Comparison of ENCODE assay signal across 12 cellular contexts in the genomic region with DNA sequence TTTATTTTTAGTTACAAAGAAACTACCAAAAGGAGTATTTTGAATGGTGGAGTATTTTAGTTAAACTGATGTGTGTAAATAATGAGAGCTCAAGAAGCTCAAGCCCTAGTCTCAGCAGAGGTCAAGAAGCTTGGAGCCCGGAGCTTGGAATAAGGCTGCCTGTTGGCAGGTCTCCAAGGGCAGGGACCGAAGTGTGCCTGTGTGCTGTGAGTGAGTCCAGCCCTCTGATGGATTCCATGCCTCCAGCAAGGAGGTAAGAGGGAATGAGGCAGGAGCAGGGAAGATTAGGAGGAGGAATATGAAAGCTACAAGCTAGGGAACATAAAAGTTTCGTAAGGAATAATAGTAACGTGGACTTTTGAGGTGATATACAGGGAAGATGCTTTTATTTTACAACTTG. TPM values are rescaled to one million over a fixed set of nuclear protein-coding genes. Genes with fewer than 3 reads are reported as not detected.
DNase-seq lines count a peak whose midpoint lies in the region; ATAC-seq and TF ChIP-seq lines count a peak whose summit lies in the region.
"Had no signal": no experiment of that assay in that cellular context is flagged by ENCODE, and none has a peak within 500 bp of the region (broad histone marks: within the 10 kb centered on the region; RNA-seq: fewer than 3 reads in every experiment).

No MANE protein-coding gene starts in this region.

- H3K4me3 ChIP-seq in BE2C (ENCODE audit: low read depth, low read length), result no peak overlapping the region
- H3K4me3 ChIP-seq in PC-3 (ENCODE audit: low read length), result peak overlapping the region; percentile 56
- no peak overlapping the region for H3K4me3 ChIP-seq in foreskin fibroblast (ENCODE audit: low read depth in 1 of 2, low read length in 2 of 2)

- peak overlapping the region; percentile 87 for H3K27ac ChIP-seq in PC-3 (ENCODE audit: low read length)
- no peak overlapping the region for H3K27ac ChIP-seq in foreskin keratinocyte

- POLR2A ChIA-PET in PC-3 (lab: Charles Lee; ENCODE audit: unreplicated experiment), result no interaction called here

- H3K9me3 ChIP-seq in BE2C (no peaks in the 10 kb centered on the region), PC-3 (ENCODE audit: low read length) (no peaks in the 10 kb centered on the region)

- H3K27me3 Mint-ChIP-seq in natural killer cell (ENCODE audit: low read depth in 2 of 2), result no peaks in the 10 kb centered on the region

- BruUV-seq in PC-3 (replicated peaks; lab: Mats Ljungman, UMichigan), result no TSS peak

- H4K20me1 ChIP-seq in PC-3 (ENCODE audit: low read length), result peaks cover 36% of the 10 kb centered on the region

- H3K36me3 ChIP-seq in BE2C (peaks cover 7% of the 10 kb centered on the region), PC-3 (ENCODE audit: low read depth, low read length) (peaks cover 22% of the 10 kb centered on the region)

- CTCF ChIA-PET in PC-3 (lab: Charles Lee), result no interaction called here

- H3K4me2 ChIP-seq in PC-3 (ENCODE audit: low read length), result peak overlapping the region; percentile 98

- TF ChIP-seq CTCF in BE2C (IDR thresholded peaks at IDR 0.05; ENCODE audit: low read depth, low read length) (no peak), PC-3 (conservative IDR thresholded peaks at IDR 0.05; ENCODE audit: low read depth, low read length) (no peak), foreskin fibroblast (IDR thresholded peaks at IDR 0.05; ENCODE audit: low read depth, low read length) (no peak), natural killer cell (IDR thresholded peaks at IDR 0.05) (no peak), foreskin keratinocyte (conservative IDR thresholded peaks at IDR 0.05) (no peak)

- peak; percentile 67 for DNase-seq in BE2C
- DNase-seq in PC-3, result peak; percentile 23
- peak; percentile 36 to 65 for DNase-seq in foreskin fibroblast
- no peak for DNase-seq in natural killer cell
- no peak for DNase-seq in activated naive CD4-positive, alpha-beta T cell treated with anti-CD3 and anti-CD28 coated beads, Interleukin-2, amount 50 U/mL, for 16 hours
- no peak for DNase-seq in foreskin keratinocyte
- DNase-seq: kidney glomerular epithelial cell; NCI-H345; stimulated activated CD4-positive, alpha-beta T cell treated with anti-CD3 and anti-CD28 coated beads, Interleukin-4, amount 100 ng/mL, for 4 hours had no signal

- H3K4me1 ChIP-seq in BE2C, result peaks cover 9% of the 10 kb centered on the region
- peaks cover 34% of the 10 kb centered on the region for H3K4me1 ChIP-seq in PC-3 (ENCODE audit: insufficient read depth, low read length)
- H3K4me1 ChIP-seq in foreskin keratinocyte, result peaks cover 13% of the 10 kb centered on the region

- ATAC-seq in PC-3, result no peak
- no peak for ATAC-seq in natural killer cell
- ATAC-seq in GM21360 (IDR thresholded peaks at IDR 0.05; ENCODE audit: unreplicated experiment), result no peak
- ATAC-seq in HG03175 (IDR thresholded peaks at IDR 0.05; ENCODE audit: unreplicated experiment), result no peak
- no peak for ATAC-seq in foreskin keratinocyte

- intact Hi-C loops in PC-3 (cut with micrococcal nuclease) (no loop called here), natural killer cell (cut with micrococcal nuclease) (no loop called here)

- H3F3A ChIP-seq in PC-3 (ENCODE audit: low read length, unreplicated experiment), result no peaks in the 10 kb centered on the region

- no peaks in the 10 kb centered on the region for H3K27me3 ChIP-seq in BE2C
- H3K27me3 ChIP-seq in PC-3 (ENCODE audit: low read length), result no peaks in the 10 kb centered on the region
- no peaks in the 10 kb centered on the region for H3K27me3 ChIP-seq in foreskin keratinocyte
- H3K27me3 ChIP-seq: brain microvascular endothelial cell had no signal

- H3K79me2 ChIP-seq in PC-3 (ENCODE audit: low read length), result peaks cover 96% of the 10 kb centered on the region

- peak overlapping the region; percentile 28 for H3K9ac ChIP-seq in PC-3 (ENCODE audit: low read length)

- H3K27ac Mint-ChIP-seq in natural killer cell, result peak overlapping the region; percentile 92 to 95

- no peak overlapping the region for H3K4me3 Mint-ChIP-seq in natural killer cell

- peaks cover 10% of the 10 kb centered on the region for H3K36me3 Mint-ChIP-seq in natural killer cell

- H2AFZ ChIP-seq in PC-3 (ENCODE audit: low read length), result no peak overlapping the region

- H3K9me2 ChIP-seq in PC-3 (replicated peaks; ENCODE audit: low read length), result no peaks in the 10 kb centered on the region

- H3K4me1 Mint-ChIP-seq in natural killer cell, result peaks cover 54 to 55% of the 10 kb centered on the region in 2 donors

- no peaks in the 10 kb centered on the region for H3K9me3 Mint-ChIP-seq in natural killer cell

RNA-seq across cellular contexts. Expression of gene SEC23IP, which starts 4.4 kb away (rescaled TPM):
- polyA plus RNA-seq in BE2C (2012; ENCODE audit: insufficient read depth, insufficient read length, low read depth), result 72.3 TPM
- total RNA-seq in PC-3 (2014; rRNA removed) (39.3 and 42.7 TPM in 2 replicates), natural killer cell (10 to 100 TPM; 45.1 to 54.5 (median 49.4) TPM), foreskin keratinocyte (33.4 and 35.8 TPM in 2 replicates)
- polyA plus RNA-seq in foreskin keratinocyte, result 11.0 and 11.8 TPM in 2 replicates

RNA-seq across cellular contexts. Expression of gene MCMBP, which starts 24.3 kb away (rescaled TPM):
- polyA plus RNA-seq in BE2C (2012; ENCODE audit: insufficient read depth, insufficient read length, low read depth), result 39.7 TPM
- total RNA-seq in PC-3 (2014; rRNA removed), result 34.7 and 36.1 TPM in 2 replicates
- 10 to 100 TPM; 26.4 to 39.2 (median 28.6) TPM for total RNA-seq in natural killer cell
- total RNA-seq in foreskin keratinocyte, result 78.7 and 86.0 TPM in 2 replicates
- polyA plus RNA-seq in foreskin keratinocyte, result 36.0 and 46.2 TPM in 2 replicates

Comparison
In these comparisons a context has a peak if more than half of its experiments do, and no peak if none do; other contexts are left out.
1. DNase-seq: peak in BE2C (single experiment), PC-3 (single experiment) and foreskin fibroblast (2 of 2); none in natural killer cell (single experiment), activated naive CD4-positive, alpha-beta T cell treated with anti-CD3 and anti-CD28 coated beads, Interleukin-2, amount 50 U/mL, for 16 hours (single experiment) and foreskin keratinocyte (0 of 2).